ENCODE assay signal across 15 cellular contexts in the genomic region with DNA sequence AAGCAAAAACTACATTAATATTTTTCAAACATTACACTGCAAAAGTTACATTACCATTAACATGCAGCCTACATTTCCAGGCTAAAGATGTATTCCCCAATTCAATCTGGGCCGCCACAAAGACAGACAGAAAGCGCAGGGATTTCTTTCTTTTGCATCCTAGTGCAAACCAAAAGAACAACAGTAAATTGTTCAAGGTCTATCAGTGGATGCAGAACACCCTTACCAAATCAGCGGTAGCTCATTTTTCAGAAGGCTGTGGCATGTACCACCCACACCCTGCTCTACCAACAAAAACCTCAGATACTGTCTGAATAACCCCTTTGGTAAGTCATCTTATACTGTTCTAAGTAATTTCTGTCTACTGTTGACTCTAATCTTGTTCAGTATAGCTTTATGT. TPM values are rescaled to one million over a fixed set of nuclear protein-coding genes. Genes with fewer than 3 reads are reported as not detected.
DNase-seq lines count a peak whose midpoint lies in the region; ATAC-seq and TF ChIP-seq lines count a peak whose summit lies in the region.
"Had no signal": no experiment of that assay in that cellular context is flagged by ENCODE, and none has a peak within 500 bp of the region (broad histone marks: within the 10 kb centered on the region; RNA-seq: fewer than 3 reads in every experiment).

No MANE protein-coding gene starts in this region.

- CTCF ChIA-PET in activated CD4-positive, alpha-beta T cell treated with anti-CD3 and anti-CD28 coated beads for 36 hours (lab: Charles Lee): interaction anchor here (0.6 to 1.4 kb wide), 5 partner anchors 34 to 291 kb away, joined by 3 to 5 read pairs (median 3); no protein-coding TSS in a partner anchor
- CTCF ChIA-PET in mammary epithelial cell (lab: Charles Lee; ENCODE audit: low non-redundant PET) (no interaction called here), GM10248 (lab: Yijun Ruan, JAX) (interaction anchor here (0.8 to 1.6 kb wide), 3 partner anchors 16 to 29 kb away, joined by 3 to 4 read pairs (median 3); no protein-coding TSS in a partner anchor)

- H3K9ac ChIP-seq in mammary epithelial cell (ENCODE audit: insufficient read depth, low read length): no peak overlapping the region

- H3K36me3 Mint-ChIP-seq in activated CD4-positive, alpha-beta T cell treated with anti-CD3 and anti-CD28 coated beads for 36 hours (ENCODE audit: low read depth): peaks cover 76% of the 10 kb centered on the region
- peaks cover 61% of the 10 kb centered on the region for H3K36me3 Mint-ChIP-seq in natural killer cell treated with Interleukin-12 subunit alpha and Interleukin-12 subunit beta and Interleukin-15 and Interleukin-18, amount 100 ng/mL, for 72 hours

- H3K27ac Mint-ChIP-seq in activated CD4-positive, alpha-beta T cell treated with anti-CD3 and anti-CD28 coated beads for 36 hours: peak overlapping the region; percentile 89
- peak overlapping the region; percentile 75 to 83 for H3K27ac Mint-ChIP-seq in natural killer cell treated with Interleukin-12 subunit alpha and Interleukin-12 subunit beta and Interleukin-15 and Interleukin-18, amount 100 ng/mL, for 72 hours
- H3K27ac Mint-ChIP-seq: nephron progenitor cell had no signal

- peaks cover 52% of the 10 kb centered on the region for H4K20me1 ChIP-seq in mammary epithelial cell (ENCODE audit: insufficient read depth, low read length)

- 100% methylated on average over 3 of the region's 3 CpGs for WGBS in mammary epithelial cell (ENCODE audit: low coverage, missing lambda C conversion rate)

- no TSS peak for BruUV-seq in mammary epithelial cell (replicated peaks; lab: Mats Ljungman, UMichigan)

- in situ Hi-C loops in mammary epithelial cell (cut with MboI; ENCODE audit: low sequenced_read_pairs in 2 of 2) (no loop called here), HAP-1 (cut with MboI; ENCODE audit: low sequenced_read_pairs) (no loop called here)

- H3K36me3 ChIP-seq in mammary epithelial cell (ENCODE audit: insufficient read depth, low read length) (peaks cover 53% of the 10 kb centered on the region), HAP-1 (replicated peaks) (peaks cover 69% of the 10 kb centered on the region)

- H3K4me1 ChIP-seq in mammary epithelial cell (ENCODE audit: insufficient read depth, low read length): peaks cover 72% of the 10 kb centered on the region
- H3K4me1 ChIP-seq in HAP-1: peaks cover 19% of the 10 kb centered on the region

- POLR2A ChIA-PET in activated CD4-positive, alpha-beta T cell treated with anti-CD3 and anti-CD28 coated beads for 36 hours (lab: Charles Lee): interaction anchor here (0.7 to 1.6 kb wide), 4 partner anchors 12 to 127 kb away, joined by 3 to 9 read pairs (median 3); a partner anchor contains a TSS
- POLR2A ChIA-PET in GM10248 (lab: Yijun Ruan, JAX): interaction anchor here (0.7 kb wide), 1 partner anchor 81 kb away, joined by 3 read pairs; a partner anchor contains a TSS

- no peaks in the 10 kb centered on the region for H3K9me3 ChIP-seq in mammary epithelial cell (replicated peaks; ENCODE audit: insufficient read depth, low read length)
- H3K9me3 ChIP-seq in HAP-1: no peaks in the 10 kb centered on the region

- H3K4me3 ChIP-seq in NB4 (ENCODE audit: low read depth, low read length) (peak overlapping the region; percentile 98), mammary epithelial cell (replicated peaks in 1 of 3; ENCODE audit: insufficient read depth in 1 of 3, low read depth in 2 of 3, low read length in 3 of 3) (peak overlapping the region in 1 of 3 experiments; percentile 5), HAP-1 (no peak overlapping the region)

- peak overlapping the region; percentile 99 for H3K4me3 Mint-ChIP-seq in activated CD4-positive, alpha-beta T cell treated with anti-CD3 and anti-CD28 coated beads for 36 hours
- H3K4me3 Mint-ChIP-seq in natural killer cell treated with Interleukin-12 subunit alpha and Interleukin-12 subunit beta and Interleukin-15 and Interleukin-18, amount 100 ng/mL, for 72 hours: peak overlapping the region; percentile 73
- H3K4me3 Mint-ChIP-seq: nephron progenitor cell had no signal

- peaks cover 72% of the 10 kb centered on the region for H3K4me1 Mint-ChIP-seq in activated CD4-positive, alpha-beta T cell treated with anti-CD3 and anti-CD28 coated beads for 36 hours
- H3K4me1 Mint-ChIP-seq in natural killer cell treated with Interleukin-12 subunit alpha and Interleukin-12 subunit beta and Interleukin-15 and Interleukin-18, amount 100 ng/mL, for 72 hours (ENCODE audit: low read depth in 2 of 2): peaks cover 70 to 80% of the 10 kb centered on the region in 2 donors

- no peak for ATAC-seq in activated CD4-positive, alpha-beta T cell treated with anti-CD3 and anti-CD28 coated beads for 36 hours
- ATAC-seq in natural killer cell treated with Interleukin-12 subunit alpha and Interleukin-12 subunit beta and Interleukin-15 and Interleukin-18, amount 100 ng/mL, for 72 hours: no peak
- ATAC-seq in GM18517 (IDR thresholded peaks at IDR 0.05; ENCODE audit: unreplicated experiment): no peak

- no peak for TF ChIP-seq POLR2A in NB4 (IDR thresholded peaks at IDR 0.05; ENCODE audit: extremely low read depth, insufficient read length)

- no peaks in the 10 kb centered on the region for H3K27me3 Mint-ChIP-seq in activated CD4-positive, alpha-beta T cell treated with anti-CD3 and anti-CD28 coated beads for 36 hours
- no peaks in the 10 kb centered on the region for H3K27me3 Mint-ChIP-seq in natural killer cell treated with Interleukin-12 subunit alpha and Interleukin-12 subunit beta and Interleukin-15 and Interleukin-18, amount 100 ng/mL, for 72 hours

- DNase-seq in activated CD4-positive, alpha-beta T cell treated with anti-CD3 and anti-CD28 coated beads for 36 hours: peak; percentile 39
- no peak for DNase-seq in activated CD4-positive, alpha-beta T cell treated with anti-CD3 and anti-CD28 coated beads for 48 hours
- DNase-seq in NB4 (ENCODE audit: low read depth) (no peak), mammary epithelial cell (no peak), HAP-1 (ENCODE audit: low spot score in 2 of 2) (no peak), GM10248 (ENCODE audit: extremely low spot score) (no peak)
- no peak for DNase-seq in natural killer cell treated with Interleukin-12 subunit alpha and Interleukin-12 subunit beta and Interleukin-15 and Interleukin-18, amount 100 ng/mL, for 72 hours (ENCODE audit: low spot score)
- DNase-seq: activated CD8-positive, alpha-beta memory T cell treated with anti-CD3 and anti-CD28 coated beads, Interleukin-2, amount 50 U/mL, for 4 hours; central memory CD4-positive, alpha-beta T cell; DMS79; KBM-7; nephron progenitor cell; T1000; trophoblast cell had no signal

- dilution Hi-C loops in mammary epithelial cell (cut with HindIII; ENCODE audit: low sequenced_read_pairs): loop anchor here (10.0 kb wide), 1 partner anchor 57 kb away; no protein-coding TSS in a partner anchor

- intact Hi-C loops in activated CD4-positive, alpha-beta T cell treated with anti-CD3 and anti-CD28 coated beads for 36 hours (cut with DNase I, micrococcal nuclease): loop anchor here in 1 of 2 experiments (10.0 kb wide), 1 partner anchor 837 kb away; no protein-coding TSS in a partner anchor
- intact Hi-C loops in mammary epithelial cell (cut with micrococcal nuclease): no loop called here

- no peaks in the 10 kb centered on the region for H3K9me3 Mint-ChIP-seq in activated CD4-positive, alpha-beta T cell treated with anti-CD3 and anti-CD28 coated beads for 36 hours (ENCODE audit: low read depth)
- peaks cover 4% of the 10 kb centered on the region for H3K9me3 Mint-ChIP-seq in natural killer cell treated with Interleukin-12 subunit alpha and Interleukin-12 subunit beta and Interleukin-15 and Interleukin-18, amount 100 ng/mL, for 72 hours
- H3K9me3 Mint-ChIP-seq: nephron progenitor cell had no signal

- H3K79me2 ChIP-seq in mammary epithelial cell (ENCODE audit: insufficient read depth, low read length): peaks cover 77% of the 10 kb centered on the region

- H3K27me3 ChIP-seq in mammary epithelial cell (ENCODE audit: insufficient read depth, low read length) (no peaks in the 10 kb centered on the region), HAP-1 (ENCODE audit: low read depth) (no peaks in the 10 kb centered on the region)

- no peak overlapping the region for H3K27ac ChIP-seq in mammary epithelial cell (ENCODE audit: insufficient read depth, low read depth, low read length)

- TF ChIP-seq CTCF in NB4 (IDR thresholded peaks at IDR 0.05; ENCODE audit: low read depth, low read length) (no peak), mammary epithelial cell (conservative IDR thresholded peaks at IDR 0.05 in 1 of 2, IDR thresholded peaks at IDR 0.05 in 1 of 2; ENCODE audit: extremely low read depth in 1 of 2, insufficient read depth in 1 of 2, low read depth in 1 of 2, low read length in 2 of 2) (no peak), GM10248 (IDR thresholded peaks at IDR 0.05; ENCODE audit: control extremely low read depth, extremely low read depth, low read depth, missing control alignments) (no peak)

- H3K4me2 ChIP-seq in mammary epithelial cell (ENCODE audit: insufficient read depth, low read depth, low read length): peak overlapping the region; percentile 92

- no peak overlapping the region for H2AFZ ChIP-seq in mammary epithelial cell (ENCODE audit: low read depth, low read length)

RNA-seq across cellular contexts. Expression of a gene that starts 3.6 kb away (rescaled TPM):
- 1,000 to 10,000 TPM; 3,408 to 3,964 TPM for total RNA-seq in activated CD4-positive, alpha-beta T cell treated with anti-CD3 and anti-CD28 coated beads for 36 hours
- total RNA-seq in mammary epithelial cell: 1,000 to 10,000 TPM; 1,890 to 3,324 TPM
- 4,455 TPM for polyA plus RNA-seq in mammary epithelial cell
- polyA minus RNA-seq in mammary epithelial cell: 1,866 TPM
- total RNA-seq in natural killer cell treated with Interleukin-12 subunit alpha and Interleukin-12 subunit beta and Interleukin-15 and Interleukin-18, amount 100 ng/mL, for 72 hours: 1,000 to 10,000 TPM; 1,832 to 3,365 TPM
